Comparison of ENCODE assay signal across 1 cellular context in genomic region chr10:3538850-3539531, GRCh38.
TF ChIP-seq lines count a peak whose summit lies in the region.

No MANE protein-coding gene starts in this region.

TF ChIP-seq in H1, 55 proteins besides CTCF, POLR2A, EP300 and RAD21 (continued from another document):
- TF ChIP-seq ATF3 (IDR thresholded peaks at IDR 0.05; ENCODE audit: insufficient read depth, low read depth, low read length) = no peak
